ENCODE assay signal across 1 cellular context in genomic region chr14:89618821-89619551, GRCh38.
A peak's percentile ranks its signal among the peaks of the same experiment; 100 is the strongest.
TF ChIP-seq lines count a peak whose summit lies in the region.

No MANE protein-coding gene starts in this region.

TF ChIP-seq in HepG2, 621 proteins besides CTCF, POLR2A, EP300 and RAD21 (continued from another document and continues in another):
- no peak for TF ChIP-seq E2F2 (CRISPR knock-in tag; IDR thresholded peaks at IDR 0.05; ENCODE audit: borderline replicate concordance)
- TF ChIP-seq SAFB2 (CRISPR knock-in tag; IDR thresholded peaks at IDR 0.05; ENCODE audit: borderline replicate concordance, low read depth) = peak; percentile 20; the same call in 1 of the 2 replicates
- peak; percentile 70; the same call in 1 of the 2 replicates for TF ChIP-seq MEIS2 (CRISPR knock-in tag; IDR thresholded peaks at IDR 0.05)
- TF ChIP-seq CENPBD1 (CRISPR knock-in tag; IDR thresholded peaks at IDR 0.05; ENCODE audit: borderline replicate concordance, low read depth) = no peak; the same call in 1 of the 2 replicates
- TF ChIP-seq ZNF142 (CRISPR knock-in tag; IDR thresholded peaks at IDR 0.05) = peak; percentile 30; the same call in 1 of the 2 replicates
- no peak; the same call in 1 of the 2 replicates for TF ChIP-seq SP2 (CRISPR knock-in tag; IDR thresholded peaks at IDR 0.05)
- peak; percentile 59; the same call in 1 of the 2 replicates for TF ChIP-seq KMT2A (CRISPR knock-in tag; IDR thresholded peaks at IDR 0.05)
- 0 out of 2 replicates have a peak, but pooled peaks have one; percentile 77 for TF ChIP-seq ZNF773 (CRISPR knock-in tag; IDR thresholded peaks at IDR 0.05; ENCODE audit: borderline replicate concordance)
- TF ChIP-seq HNRNPLL (IDR thresholded peaks at IDR 0.05; ENCODE audit: low read depth, low read length, poor library complexity, severe bottlenecking) = peak; percentile 47
- TF ChIP-seq MBNL3 (CRISPR knock-in tag; conservative IDR thresholded peaks at IDR 0.05) = no peak
- no peak for TF ChIP-seq ZNF576 (CRISPR knock-in tag; IDR thresholded peaks at IDR 0.05)
- TF ChIP-seq TRIM24 (CRISPR knock-in tag; IDR thresholded peaks at IDR 0.05) = no peak
- no peak for TF ChIP-seq ZNF644 (CRISPR knock-in tag; IDR thresholded peaks at IDR 0.05; ENCODE audit: low read depth)
- no peak for TF ChIP-seq ZNF318 (CRISPR knock-in tag; IDR thresholded peaks at IDR 0.05)
- peak; percentile 14; the same call in 1 of the 2 replicates for TF ChIP-seq SIN3A (IDR thresholded peaks at IDR 0.05; ENCODE audit: borderline replicate concordance, low read depth, low read length)
- no peak for TF ChIP-seq PITX1 (CRISPR knock-in tag; IDR thresholded peaks at IDR 0.05)
- no peak for TF ChIP-seq ZNF333 (CRISPR knock-in tag; IDR thresholded peaks at IDR 0.05; ENCODE audit: borderline replicate concordance)
- TF ChIP-seq ZNF577 (CRISPR knock-in tag; IDR thresholded peaks at IDR 0.05; ENCODE audit: borderline replicate concordance, low read depth) = no peak
- no peak for TF ChIP-seq ZNF329 (CRISPR knock-in tag; IDR thresholded peaks at IDR 0.05; ENCODE audit: low read depth)
- no peak for TF ChIP-seq ZBTB3 (CRISPR knock-in tag; IDR thresholded peaks at IDR 0.05; ENCODE audit: borderline replicate concordance, low read depth)
- TF ChIP-seq HOXA3 (CRISPR knock-in tag; IDR thresholded peaks at IDR 0.05) = peak; percentile 64; the same call in 1 of the 2 replicates
- no peak for TF ChIP-seq IRX3 (CRISPR knock-in tag; IDR thresholded peaks at IDR 0.05; ENCODE audit: borderline replicate concordance, low read depth)
- TF ChIP-seq NCOA2 (CRISPR knock-in tag; IDR thresholded peaks at IDR 0.05) = no peak
- TF ChIP-seq THAP11 (CRISPR knock-in tag; IDR thresholded peaks at IDR 0.05) = no peak
- no peak for TF ChIP-seq ERF (CRISPR knock-in tag; IDR thresholded peaks at IDR 0.05)
- no peak for TF ChIP-seq ZNF260 (CRISPR knock-in tag; IDR thresholded peaks at IDR 0.05; ENCODE audit: borderline replicate concordance, low read depth)
- no peak for TF ChIP-seq ZNF792 (CRISPR knock-in tag; IDR thresholded peaks at IDR 0.05)
- no peak for TF ChIP-seq ELF1 (CRISPR knock-in tag; IDR thresholded peaks at IDR 0.05)
- no peak for TF ChIP-seq ZNF775 (CRISPR knock-in tag; IDR thresholded peaks at IDR 0.05; ENCODE audit: borderline replicate concordance)
- TF ChIP-seq AHDC1 (CRISPR knock-in tag; IDR thresholded peaks at IDR 0.05; ENCODE audit: borderline replicate concordance) = no peak
- no peak for TF ChIP-seq SMARCC2 (IDR thresholded peaks at IDR 0.05)
- TF ChIP-seq CREB3 (CRISPR knock-in tag; IDR thresholded peaks at IDR 0.05) = no peak
- 0 out of 2 replicates have a peak, but pooled peaks have one; percentile 47 for TF ChIP-seq RNF2 (conservative IDR thresholded peaks at IDR 0.05; ENCODE audit: low read depth)
- no peak for TF ChIP-seq SSRP1 (CRISPR knock-in tag; IDR thresholded peaks at IDR 0.05)
- TF ChIP-seq ZNF225 (CRISPR knock-in tag; IDR thresholded peaks at IDR 0.05) = no peak
